15 cellular contexts compared by ENCODE assay signal in the genomic region with DNA sequence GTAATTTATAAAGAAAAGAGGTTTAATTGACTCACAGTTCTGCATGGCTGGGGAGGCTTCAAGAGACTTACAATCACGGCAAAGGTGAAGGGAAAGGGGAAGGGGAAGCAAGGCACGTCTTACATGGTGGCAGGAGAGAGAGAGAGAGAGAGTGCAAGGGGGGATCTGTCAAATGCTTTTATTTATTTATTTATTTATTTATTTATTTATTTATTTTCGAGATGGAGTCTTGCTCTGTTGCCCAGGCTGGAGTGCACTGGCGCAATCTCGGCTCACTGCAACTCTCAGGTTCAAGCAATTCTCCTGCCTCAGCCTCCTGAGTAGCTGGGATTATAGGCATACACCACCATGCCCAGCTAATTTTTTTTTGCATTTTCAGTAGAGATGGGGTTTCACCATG. TPM values are rescaled to one million over a fixed set of nuclear protein-coding genes. Genes with fewer than 3 reads are reported as not detected.
"Had no signal": no experiment of that assay in that cellular context is flagged by ENCODE, and none has a peak within 500 bp of the region (broad histone marks: within the 10 kb centered on the region; RNA-seq: fewer than 3 reads in every experiment).

No MANE protein-coding gene starts in this region.

RNA-seq across cellular contexts. Expression of a gene that starts 29.4 kb away (rescaled TPM):
- total RNA-seq: activated B cell treated with CpG ODN at 0.5 μM for 24 hours; activated CD4-positive, alpha-beta memory T cell treated with anti-CD3 and anti-CD28 coated beads for 36 hours; activated CD4-positive, alpha-beta T cell treated with anti-CD3 and anti-CD28 coated beads, Interleukin-2, amount 10 ng/mL, durations not matched to agents 24 days and 14 days; activated CD8-positive, alpha-beta memory T cell treated with anti-CD3 and anti-CD28 coated beads for 36 hours; activated CD8-positive, alpha-beta T cell treated with anti-CD3 and anti-CD28 coated beads for 36 hours; activated naive CD4-positive, alpha-beta T cell treated with anti-CD3 and anti-CD28 coated beads for 36 hours; activated naive CD4-positive, alpha-beta T cell treated with anti-CD3 and anti-CD28 coated beads, Interleukin-2, amount 50 U/mL, for 72 hours; activated T-cell treated with anti-CD3 and anti-CD28 coated beads, Interleukin-2, amount 50 U/mL, for 4 hours; activated T-helper 1 cell treated with anti-CD3 and anti-CD28 coated beads, Interleukin-12 subunit alpha, Interleukin-12 subunit beta, Interleukin-2, Interleukin-4 antibody, amounts not matched to agents 30 ng/mL and 10 ng/mL and 1 ng/mL, durations not matched to agents 14 hours and 24 hours and 36 hours; activated T-helper 17 cell treated with anti-CD3 and anti-CD28 coated beads, Interleukin-2, amount 50 U/mL, for 72 hours; ascending aorta; bronchial epithelial cell; cardiac muscle cell; chondrocyte had no signal
- polyA plus RNA-seq: adipose tissue, cardiac muscle cell had no signal

RNA-seq across cellular contexts. Expression of a gene that starts 43.3 kb away (rescaled TPM):
- total RNA-seq: activated B cell treated with CpG ODN at 0.5 μM for 24 hours, ascending aorta, bronchial epithelial cell, cardiac muscle cell, chondrocyte had no signal

RNA-seq across cellular contexts. Expression of a gene that starts 51.3 kb away (rescaled TPM):
- total RNA-seq: ascending aorta, cardiac muscle cell, chondrocyte had no signal
- polyA plus RNA-seq: cardiac muscle cell had no signal
